ENCODE assay signal across 12 cellular contexts in genomic region chr6:167893416-167893815, GRCh38.
DNase-seq lines count a peak whose midpoint lies in the region; ATAC-seq, FAIRE-seq and TF ChIP-seq lines count a peak whose summit lies in the region.
"Had no signal": no experiment of that assay in that cellular context is flagged by ENCODE, and none has a peak within 500 bp of the region (broad histone marks: within the 10 kb centered on the region; RNA-seq: fewer than 3 reads in every experiment).

No MANE protein-coding gene starts in this region.

- peak; percentile 31 for DNase-seq in NCI-H2107 treated with DMSO at 0.1 percent for 48 hours (lab: John Stamatoyannopoulos, UW; ENCODE audit: unreplicated experiment)
- DNase-seq in NCI-H2107 (lab: John Stamatoyannopoulos, UW) = no peak
- peak; percentile 79 for DNase-seq in astrocyte of the spinal cord (ENCODE audit: low read depth, low spot score)
- DNase-seq in pancreas = no peak
- no peak for DNase-seq in central memory CD4-positive, alpha-beta T cell
- no peak for DNase-seq in middle frontal gyrus (ENCODE audit: extremely low spot score, low spot score)
- DNase-seq in activated CD8-positive, alpha-beta memory T cell treated with anti-CD3 and anti-CD28 coated beads, Interleukin-2, amount 50 U/mL, for 48 hours = no peak
- DNase-seq: activated CD4-positive, alpha-beta T cell treated with anti-CD3 and anti-CD28 coated beads, Interleukin-2, amount 50 U/mL, for 48 hours; NCI-H446 treated with DMSO at 0.1 percent for 48 hours; thyroid gland had no signal

- intact Hi-C loops in pancreas (cut with DNase I) = no loop called here

- ATAC-seq in HG03139 (IDR thresholded peaks at IDR 0.05; ENCODE audit: unreplicated experiment) (peak; percentile 80), pancreas (peak in 3 of 4 donors; percentile 44 to 71 (median 68))

- H3K4me1 ChIP-seq in pancreas = no peaks in the 10 kb centered on the region
- H3K4me1 ChIP-seq: thyroid gland had no signal

- H3K4me3 ChIP-seq in astrocyte of the spinal cord (ENCODE audit: low read depth, low read length) (no peak overlapping the region), pancreas (no peak overlapping the region)
- H3K4me3 ChIP-seq: thyroid gland had no signal

- H3K9me3 ChIP-seq in pancreas = no peaks in the 10 kb centered on the region
- H3K9me3 ChIP-seq: thyroid gland had no signal

- 86% methylated on average over 5 of the region's 5 CpGs for WGBS in pancreas, 2 donors

- H3K27ac ChIP-seq in pancreas = no peak overlapping the region
- H3K27ac ChIP-seq: thyroid gland had no signal

- no peaks in the 10 kb centered on the region for H3K27me3 ChIP-seq in pancreas
- H3K27me3 ChIP-seq: thyroid gland had no signal

- peaks cover 0 to 29% (median 0%) of the 10 kb centered on the region in 3 donors for H3K36me3 ChIP-seq in pancreas

- TF ChIP-seq CTCF in astrocyte of the spinal cord (IDR thresholded peaks at IDR 0.05; ENCODE audit: low read depth, low read length) (no peak), pancreas (IDR thresholded peaks at IDR 0.05) (no peak)

- in situ Hi-C loops in astrocyte of the spinal cord (cut with HindIII; ENCODE audit: low sequenced_read_pairs) = no loop called here

- no peak for FAIRE-seq in pancreas (lab: Jason Lieb, UNC)
- FAIRE-seq: A204.1 had no signal

Comparison
In these comparisons a context has a peak if more than half of its experiments do, and no peak if none do; other contexts are left out.
1. DNase-seq: peak in NCI-H2107 treated with DMSO at 0.1 percent for 48 hours (single experiment) and astrocyte of the spinal cord (single experiment); none in NCI-H2107 (single experiment), pancreas (0 of 6), central memory CD4-positive, alpha-beta T cell (single experiment), middle frontal gyrus (single experiment) and activated CD8-positive, alpha-beta memory T cell treated with anti-CD3 and anti-CD28 coated beads, Interleukin-2, amount 50 U/mL, for 48 hours (single experiment).